20 cellular contexts compared by ENCODE assay signal in genomic region chr17:67415291-67415690, GRCh38.
"Had no signal": no experiment of that assay in that cellular context is flagged by ENCODE, and none has a peak within 500 bp of the region (broad histone marks: within the 10 kb centered on the region; RNA-seq: fewer than 3 reads in every experiment).

No MANE protein-coding gene starts in this region.

- DNase-seq: activated CD4-positive, alpha-beta T cell treated with anti-CD3 and anti-CD28 coated beads, Interleukin-2, amount 10 ng/mL, durations not matched to agents 7 days and 5 days; activated CD4-positive, CD25-positive, alpha-beta regulatory T cell; activated naive CD4-positive, alpha-beta T cell treated with Interleukin-2 at 50 U/mL for 16 hours; activated naive CD8-positive, alpha-beta T cell treated with anti-CD3 and anti-CD28 coated beads, Interleukin-2, amount 50 U/mL, for 24 hours; anterior cingulate cortex; central memory CD4-positive, alpha-beta T cell; colonic mucosa; endodermal cell; hippocampal formation; midbrain; SK-N-SH; spleen; stimulated activated CD4-positive, alpha-beta T cell treated with anti-CD3 and anti-CD28 coated beads, Interleukin-4, amount 100 ng/mL, for 4 hours; stimulated activated naive B cell treated with anti-CD40 and anti-IgM and Interleukin-4, amounts not matched to agents 10 μg/mL and 1 μg/mL and 100 μg/mL, for 72 hours; T-helper 9 cell; upper lobe of right lung had no signal

- H3K4me1 Mint-ChIP-seq: brain, endodermal cell had no signal

- H3K4me3 Mint-ChIP-seq: activated CD4-positive, alpha-beta T cell treated with anti-CD3 and anti-CD28 coated beads, Interleukin-2, amount 10 ng/mL, durations not matched to agents 7 days and 5 days; activated naive CD8-positive, alpha-beta T cell treated with anti-CD3 and anti-CD28 coated beads, Interleukin-2, amount 50 U/mL, for 24 hours; brain; endodermal cell; stimulated activated naive B cell treated with anti-CD40 and anti-IgM and Interleukin-4, amounts not matched to agents 10 μg/mL and 1 μg/mL and 100 μg/mL, for 72 hours had no signal

- H3K27ac Mint-ChIP-seq: activated CD4-positive, alpha-beta T cell treated with anti-CD3 and anti-CD28 coated beads, Interleukin-2, amount 10 ng/mL, durations not matched to agents 7 days and 5 days; activated naive CD8-positive, alpha-beta T cell treated with anti-CD3 and anti-CD28 coated beads, Interleukin-2, amount 50 U/mL, for 24 hours; brain; endodermal cell; stimulated activated naive B cell treated with anti-CD40 and anti-IgM and Interleukin-4, amounts not matched to agents 10 μg/mL and 1 μg/mL and 100 μg/mL, for 72 hours had no signal

- H3K9me3 ChIP-seq: colonic mucosa, SK-N-SH, upper lobe of right lung had no signal

- H3K27me3 Mint-ChIP-seq: activated CD4-positive, alpha-beta T cell treated with anti-CD3 and anti-CD28 coated beads, Interleukin-2, amount 10 ng/mL, durations not matched to agents 7 days and 5 days; activated naive CD8-positive, alpha-beta T cell treated with anti-CD3 and anti-CD28 coated beads, Interleukin-2, amount 50 U/mL, for 24 hours; brain; stimulated activated naive B cell treated with anti-CD40 and anti-IgM and Interleukin-4, amounts not matched to agents 10 μg/mL and 1 μg/mL and 100 μg/mL, for 72 hours had no signal

- H3K36me3 ChIP-seq: colonic mucosa, spleen, thoracic aorta, upper lobe of right lung had no signal

- ATAC-seq: activated naive CD8-positive, alpha-beta T cell treated with anti-CD3 and anti-CD28 coated beads, Interleukin-2, amount 50 U/mL, for 24 hours; stimulated activated naive B cell treated with anti-CD40 and anti-IgM and Interleukin-4, amounts not matched to agents 10 μg/mL and 1 μg/mL and 100 μg/mL, for 72 hours; upper lobe of right lung had no signal

- H3K27me3 ChIP-seq: colonic mucosa, spleen, upper lobe of right lung had no signal

- H3K9me3 Mint-ChIP-seq: activated CD4-positive, alpha-beta T cell treated with anti-CD3 and anti-CD28 coated beads, Interleukin-2, amount 10 ng/mL, durations not matched to agents 7 days and 5 days; activated naive CD8-positive, alpha-beta T cell treated with anti-CD3 and anti-CD28 coated beads, Interleukin-2, amount 50 U/mL, for 24 hours; stimulated activated naive B cell treated with anti-CD40 and anti-IgM and Interleukin-4, amounts not matched to agents 10 μg/mL and 1 μg/mL and 100 μg/mL, for 72 hours had no signal

- H3K4me1 ChIP-seq: colonic mucosa, parathyroid adenoma had no signal

- H3K27ac ChIP-seq: colonic mucosa, epithelial cell of prostate, parathyroid adenoma, spleen, thoracic aorta, upper lobe of right lung had no signal

- H3K4me3 ChIP-seq: colonic mucosa, spleen, thoracic aorta, upper lobe of right lung had no signal
